Comparison of ENCODE assay signal across 9 cellular contexts in the genomic region with DNA sequence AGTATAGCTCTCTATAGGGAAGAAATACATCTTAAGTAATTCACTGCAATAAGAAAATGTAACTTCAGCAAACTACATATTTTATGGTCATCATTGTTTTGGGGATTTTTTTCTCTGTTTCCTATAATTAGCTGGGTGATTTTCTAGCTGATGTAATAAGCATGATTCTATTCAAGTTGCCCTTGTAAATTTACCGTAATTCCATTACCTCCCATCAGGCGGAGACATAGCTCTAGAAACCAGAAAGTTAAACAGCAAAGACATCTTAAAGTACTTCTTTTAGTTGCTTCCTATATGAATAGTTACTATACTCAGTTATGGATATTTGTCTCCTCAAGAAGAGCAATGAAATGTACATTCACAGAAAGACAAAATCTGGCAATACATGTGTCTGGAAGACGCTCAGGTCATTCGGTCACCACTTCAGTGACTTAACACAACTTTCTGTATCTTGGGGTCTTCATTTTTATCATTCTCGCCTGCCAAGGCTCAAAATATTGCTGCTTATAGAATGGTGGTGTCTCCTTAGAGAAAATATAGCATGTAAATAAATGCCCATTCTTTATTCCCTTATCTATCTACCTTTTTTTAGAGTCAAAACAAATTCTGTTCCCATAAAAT.
DNase-seq lines count a peak whose midpoint lies in the region; ATAC-seq, FAIRE-seq and TF ChIP-seq lines count a peak whose summit lies in the region.
"Had no signal": no experiment of that assay in that cellular context is flagged by ENCODE, and none has a peak within 500 bp of the region (broad histone marks: within the 10 kb centered on the region; RNA-seq: fewer than 3 reads in every experiment).

No MANE protein-coding gene starts in this region.

- FAIRE-seq in K562 (lab: Jason Lieb, UNC): peak; percentile 69

- DNase-seq in heart right ventricle (no peak), Right ventricle myocardium superior (no peak), NCI-H1417 (lab: John Stamatoyannopoulos, UW) (peak; percentile 21 to 76 (median 41)), K562 (ENCODE audit: extremely low read depth in 1 of 4, low spot score in 3 of 4) (peak; percentile 13 to 60 (median 26)), ureter (ENCODE audit: low spot score) (no peak)
- DNase-seq in effector CD8-positive, alpha-beta T cell (lab: John Stamatoyannopoulos, UW): no peak

- CTCF ChIA-PET in K562 (lab: Yijun Ruan, JAX; ENCODE audit: low intra/inter-chr PET ratio): interaction anchor here (0.7 to 3.7 kb wide), 4 partner anchors 86 to 348 kb away, joined by 3 to 26 read pairs (median 4); no protein-coding TSS in a partner anchor

- no peak overlapping the region for H3K4me2 ChIP-seq in K562 (ENCODE audit: insufficient read depth, low read length)

- H3K79me2 ChIP-seq in K562 (ENCODE audit: control insufficient read depth, insufficient read depth, low read length): no peaks in the 10 kb centered on the region

- H4K20me1 ChIP-seq in K562 (replicated peaks; ENCODE audit: control insufficient read depth, insufficient read depth, low read length): no peaks in the 10 kb centered on the region

- H3K9me3 Mint-ChIP-seq in nephron: peaks cover 5% of the 10 kb centered on the region
- H3K9me3 Mint-ChIP-seq: memory B cell had no signal

- intact Hi-C loops in heart right ventricle (cut with DNase I): no loop called here
- intact Hi-C loops in Right ventricle myocardium superior (cut with DNase I): no loop called here
- intact Hi-C loops in K562 (cut with micrococcal nuclease): loop anchor here (1.0 to 10.0 kb wide), 5 partner anchors 86 to 579 kb away; partner anchors contain the start of gene ZC3H12C

- no peak overlapping the region for H3K9ac ChIP-seq in K562 (ENCODE audit: insufficient read depth in 1 of 2, low read depth in 2 of 2, low read length in 2 of 2)

- in situ Hi-C loops in K562 (cut with MboI): loop anchor here (5.0 kb wide), 1 partner anchor 84 kb away; no protein-coding TSS in a partner anchor

- POLR2A ChIA-PET in K562 (lab: Yijun Ruan, JAX): no interaction called here

- 0 out of 2 replicates have a peak overlapping the region, but pooled peaks have one; percentile 42 for H2AFZ ChIP-seq in K562 (ENCODE audit: low read depth, low read length)

- TF ChIP-seq EP300 in K562 (IDR thresholded peaks at IDR 0.05; ENCODE audit: low read length): no peak

- H3K4me3 ChIP-seq in heart right ventricle (no peak overlapping the region), K562 (no peak overlapping the region)

- no peak overlapping the region for H3K27ac Mint-ChIP-seq in nephron
- H3K27ac Mint-ChIP-seq: memory B cell had no signal

- H3K36me3 Mint-ChIP-seq in nephron (ENCODE audit: low read depth): no peaks in the 10 kb centered on the region
- H3K36me3 Mint-ChIP-seq: memory B cell had no signal

- WGBS in heart right ventricle, 2 donors: 65 to 68% methylated on average over 5 of the region's 5 CpGs
- 38% methylated on average over 5 of the region's 5 CpGs for WGBS in K562 (ENCODE audit: insufficient coverage, low coverage, missing lambda C conversion rate)

- H3K9me3 ChIP-seq in heart right ventricle (no peaks in the 10 kb centered on the region), K562 (replicated peaks; ENCODE audit: control insufficient read depth, insufficient read depth, low read depth, low read length) (no peaks in the 10 kb centered on the region; the same call in 1 of the 2 replicates)

- H3K4me1 ChIP-seq in heart right ventricle (no peaks in the 10 kb centered on the region), K562 (replicated peaks in 1 of 2; ENCODE audit: control insufficient read depth in 2 of 2, insufficient read depth in 2 of 2, low read length in 2 of 2) (peaks cover 0 to 3% of the 10 kb centered on the region in 2 experiments; a peak in 1 of 5 replicates)

- no peaks in the 10 kb centered on the region for H3K9me1 ChIP-seq in K562 (ENCODE audit: control insufficient read depth, insufficient read depth, low read length)

- peaks cover 13% of the 10 kb centered on the region for H3K4me1 Mint-ChIP-seq in nephron
- H3K4me1 Mint-ChIP-seq: memory B cell had no signal

- TF ChIP-seq POLR2A in K562 (conservative IDR thresholded peaks at IDR 0.05): no peak

- no peak overlapping the region for H3K27ac ChIP-seq in heart right ventricle
- no peak overlapping the region for H3K27ac ChIP-seq in K562 (ENCODE audit: extremely low read depth, low read depth, low read length)

- BruUV-seq in K562 (replicated peaks; lab: Mats Ljungman, UMichigan): no TSS peak

- TF ChIP-seq CTCF in heart right ventricle (IDR thresholded peaks at IDR 0.05) (peak in 6 of 9 donors; percentile 24 to 52 (median 36)), K562 (IDR thresholded peaks at IDR 0.05 in 2 of 3, conservative IDR thresholded peaks at IDR 0.05 in 1 of 3; ENCODE audit: insufficient read depth in 2 of 3, low read depth in 1 of 3, low read length in 3 of 3) (peak; percentile 57 to 88 (median 63)), nephron (IDR thresholded peaks at IDR 0.05; ENCODE audit: unreplicated experiment in 3 of 3) (peak; percentile 56 to 75 (median 63))

- no peak overlapping the region for H3K4me3 Mint-ChIP-seq in nephron
- H3K4me3 Mint-ChIP-seq: memory B cell had no signal

- H3K36me3 ChIP-seq in heart right ventricle (no peaks in the 10 kb centered on the region), K562 (ENCODE audit: control insufficient read depth, insufficient read depth, low read length) (no peaks in the 10 kb centered on the region)

- no peaks in the 10 kb centered on the region for H3K27me3 ChIP-seq in heart right ventricle
- H3K27me3 ChIP-seq in K562 (ENCODE audit: control insufficient read depth in 2 of 2, insufficient read depth in 2 of 2, low read length in 2 of 2): no peaks in the 10 kb centered on the region

- ATAC-seq in heart right ventricle (no peak), Right ventricle myocardium superior (ENCODE audit: poor library complexity) (no peak), HG02642 (IDR thresholded peaks at IDR 0.05; ENCODE audit: poor library complexity, unreplicated experiment) (peak; percentile 65), K562 (peak; percentile 85)

- TF ChIP-seq RAD21 in K562 (CRISPR knock-in tag; conservative IDR thresholded peaks at IDR 0.05 in 1 of 2, IDR thresholded peaks at IDR 0.05 in 1 of 2): peak; percentile 91 to 97

- no peaks in the 10 kb centered on the region for H3K27me3 Mint-ChIP-seq in nephron (ENCODE audit: low read depth)
- H3K27me3 Mint-ChIP-seq: memory B cell had no signal

TF ChIP-seq in K562, 482 proteins besides CTCF, POLR2A, EP300 and RAD21 (continues in another document):
- TF ChIP-seq POLR2H (tag; IDR thresholded peaks at IDR 0.05; ENCODE audit: low read depth): 0 out of 2 replicates have a peak, but pooled peaks have one; percentile 30
- TF ChIP-seq ZKSCAN8 (CRISPR knock-in tag; IDR thresholded peaks at IDR 0.05): no peak
- peak; percentile 42; the same call in 1 of the 2 replicates for TF ChIP-seq ATF4 (CRISPR knock-in tag; IDR thresholded peaks at IDR 0.05)
- TF ChIP-seq THAP7 (CRISPR knock-in tag; IDR thresholded peaks at IDR 0.05): no peak
- TF ChIP-seq, protein P1, sequence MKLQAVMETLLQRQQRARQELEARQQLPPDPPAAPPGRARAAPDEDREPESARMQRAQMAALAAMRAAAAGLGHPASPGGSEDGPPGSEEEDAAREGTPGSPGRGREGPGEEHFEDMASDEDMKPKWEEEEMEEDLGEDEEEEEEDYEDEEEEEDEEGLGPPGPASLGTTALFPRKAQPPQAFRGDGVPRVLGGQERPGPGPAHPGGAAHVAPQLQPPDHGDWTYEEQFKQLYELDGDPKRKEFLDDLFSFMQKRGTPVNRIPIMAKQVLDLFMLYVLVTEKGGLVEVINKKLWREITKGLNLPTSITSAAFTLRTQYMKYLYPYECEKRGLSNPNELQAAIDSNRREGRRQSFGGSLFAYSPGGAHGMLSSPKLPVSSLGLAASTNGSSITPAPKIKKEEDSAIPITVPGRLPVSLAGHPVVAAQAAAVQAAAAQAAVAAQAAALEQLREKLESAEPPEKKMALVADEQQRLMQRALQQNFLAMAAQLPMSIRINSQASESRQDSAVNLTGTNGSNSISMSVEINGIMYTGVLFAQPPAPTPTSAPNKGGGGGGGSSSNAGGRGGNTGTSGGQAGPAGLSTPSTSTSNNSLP (IDR thresholded peaks at IDR 0.05; ENCODE audit: borderline replicate concordance, low read depth, low read length): 0 out of 2 replicates have a peak, but pooled peaks have one; percentile 19
- TF ChIP-seq SMC3 (conservative IDR thresholded peaks at IDR 0.05; ENCODE audit: insufficient read depth, low read depth, low read length): peak; percentile 62
- TF ChIP-seq CEBPG (CRISPR knock-in tag; IDR thresholded peaks at IDR 0.05): no peak
- peak in 1 of 2 experiments; percentile 57; a peak in 2 of 4 replicates for TF ChIP-seq CEBPG (tag; conservative IDR thresholded peaks at IDR 0.05 in 1 of 2, IDR thresholded peaks at IDR 0.05 in 1 of 2)
- peak; percentile 88 for TF ChIP-seq DEAF1 (CRISPR knock-in tag; IDR thresholded peaks at IDR 0.05)
- TF ChIP-seq EP400 (IDR thresholded peaks at IDR 0.05): 0 out of 2 replicates have a peak, but pooled peaks have one; percentile 27
- TF ChIP-seq ARID2 (IDR thresholded peaks at IDR 0.05): peak; percentile 84

Comparison
In these comparisons a context has a peak if more than half of its experiments do, and no peak if none do; other contexts are left out.
1. ATAC-seq: peak in HG02642 (single experiment) and K562 (single experiment); none in heart right ventricle (0 of 8) and Right ventricle myocardium superior (single experiment).
2. DNase-seq: peak in NCI-H1417 (3 of 3) and K562 (4 of 4); none in heart right ventricle (0 of 2), Right ventricle myocardium superior (single experiment), ureter (single experiment) and effector CD8-positive, alpha-beta T cell (single experiment).
3. Peak in every context shown above with its lines, with median percentiles within 50 percentile points of each other: CTCF ChIP-seq.